Comparison of ENCODE assay signal across 28 cellular contexts in the genomic region with DNA sequence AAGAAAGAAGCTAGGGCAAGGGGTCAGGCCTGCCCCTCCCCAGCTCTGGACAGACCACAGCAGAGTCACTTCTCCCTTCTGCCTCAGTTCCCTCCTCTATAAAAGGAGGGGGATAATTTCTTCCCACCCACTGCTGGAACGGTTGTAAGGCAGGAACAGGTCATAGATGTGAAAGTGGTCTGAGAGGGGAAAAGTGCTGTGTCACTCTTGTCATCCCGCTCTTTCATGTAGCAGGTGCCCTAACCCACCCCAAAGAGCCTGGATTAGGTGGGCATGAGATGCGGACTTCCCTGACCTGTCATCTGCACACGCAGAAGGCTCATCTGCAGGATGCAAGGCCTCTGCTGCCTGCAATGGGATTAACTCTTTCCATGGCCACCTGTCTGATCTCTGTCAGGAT.
"Had no signal": no experiment of that assay in that cellular context is flagged by ENCODE, and none has a peak within 500 bp of the region (broad histone marks: within the 10 kb centered on the region; RNA-seq: fewer than 3 reads in every experiment).

No MANE protein-coding gene starts in this region.

- H3K4me1 Mint-ChIP-seq: activated naive CD4-positive, alpha-beta T cell treated with anti-CD3 and anti-CD28 coated beads, Interleukin-2, amount 50 U/mL, for 24 hours had no signal

- H3K27ac Mint-ChIP-seq: activated CD8-positive, alpha-beta T cell treated with anti-CD3 and anti-CD28 coated beads, Interleukin-2, amount 10 ng/mL, durations not matched to agents 7 days and 5 days; activated naive CD4-positive, alpha-beta T cell treated with anti-CD3 and anti-CD28 coated beads, Interleukin-2, amount 50 U/mL, for 24 hours; activated T-cell treated with anti-CD3 and anti-CD28 coated beads, Interleukin-2, amount 50 U/mL, for 24 hours; activated T-helper 1 cell treated with anti-CD3 and anti-CD28 coated beads, Interleukin-12 subunit alpha, Interleukin-12 subunit beta, Interleukin-2, Interleukin-4 antibody, amounts not matched to agents 30 ng/mL and 10 ng/mL and 1 ng/mL, durations not matched to agents 14 hours and 24 hours and 36 hours; T-cell had no signal

- H3K36me3 ChIP-seq: brain microvascular endothelial cell, cardiac muscle cell had no signal

- H3K4me3 ChIP-seq: cardiac muscle cell, SK-N-MC had no signal

- H3K36me3 Mint-ChIP-seq: activated naive CD4-positive, alpha-beta T cell treated with anti-CD3 and anti-CD28 coated beads, Interleukin-2, amount 50 U/mL, for 24 hours; T-cell had no signal

- DNase-seq: activated CD4-positive, alpha-beta T cell treated with anti-CD3 and anti-CD28 coated beads for 48 hours; activated CD4-positive, alpha-beta T cell treated with anti-CD3 and anti-CD28 coated beads, Interleukin-2, amount 50 U/mL, for 4 hours; activated CD8-positive, alpha-beta memory T cell treated with anti-CD3 and anti-CD28 coated beads, Interleukin-2, amount 50 U/mL, for 48 hours; activated CD8-positive, alpha-beta T cell treated with anti-CD3 and anti-CD28 coated beads, Interleukin-2, amount 10 ng/mL, durations not matched to agents 7 days and 5 days; activated effector memory CD4-positive, alpha-beta T cell treated with Interleukin-2 at 50 U/mL for 16 hours; activated naive CD4-positive, alpha-beta T cell; activated T-cell treated with anti-CD3 and anti-CD28 coated beads, Interleukin-2, amount 50 U/mL, for 24 hours; amygdala; brain microvascular endothelial cell; KG1; NCI-H1048; NCI-H1930; NCI-H2171; NCI-H2227 treated with DMSO at 0.1 percent for 48 hours; NCI-H446 treated with DMSO at 0.1 percent for 48 hours; NCI-H524 treated with DMSO at 0.1 percent for 48 hours; NCI-H748 treated with DMSO at 0.1 percent for 48 hours; OCI-M1; RPMI8226; T-cell; T-helper 2 cell; T1000 had no signal

- ATAC-seq: activated CD4-positive, CD25-positive, alpha-beta regulatory T cell treated with anti-CD3 and anti-CD28 coated beads, Interleukin-2, amount 50 U/mL, for 24 hours; activated CD8-positive, alpha-beta T cell treated with anti-CD3 and anti-CD28 coated beads, Interleukin-2, amount 10 ng/mL, durations not matched to agents 7 days and 5 days; Right ventricle myocardium inferior; T-cell had no signal

- H3K27ac ChIP-seq: brain microvascular endothelial cell, cardiac muscle cell, SK-N-MC had no signal

- H3K4me3 Mint-ChIP-seq: activated CD8-positive, alpha-beta T cell treated with anti-CD3 and anti-CD28 coated beads, Interleukin-2, amount 10 ng/mL, durations not matched to agents 7 days and 5 days; activated naive CD4-positive, alpha-beta T cell treated with anti-CD3 and anti-CD28 coated beads, Interleukin-2, amount 50 U/mL, for 24 hours; activated T-cell treated with anti-CD3 and anti-CD28 coated beads, Interleukin-2, amount 50 U/mL, for 24 hours; activated T-helper 1 cell treated with anti-CD3 and anti-CD28 coated beads, Interleukin-12 subunit alpha, Interleukin-12 subunit beta, Interleukin-2, Interleukin-4 antibody, amounts not matched to agents 30 ng/mL and 10 ng/mL and 1 ng/mL, durations not matched to agents 14 hours and 24 hours and 36 hours; T-cell had no signal

- H3K27me3 Mint-ChIP-seq: activated naive CD4-positive, alpha-beta T cell treated with anti-CD3 and anti-CD28 coated beads, Interleukin-2, amount 50 U/mL, for 24 hours; activated T-cell treated with anti-CD3 and anti-CD28 coated beads, Interleukin-2, amount 50 U/mL, for 24 hours; T-cell had no signal

- H3K27me3 ChIP-seq: brain microvascular endothelial cell, cardiac muscle cell had no signal

- H3K9me3 Mint-ChIP-seq: activated naive CD4-positive, alpha-beta T cell treated with anti-CD3 and anti-CD28 coated beads, Interleukin-2, amount 50 U/mL, for 24 hours; activated T-cell treated with anti-CD3 and anti-CD28 coated beads, Interleukin-2, amount 50 U/mL, for 24 hours; activated T-helper 1 cell treated with anti-CD3 and anti-CD28 coated beads, Interleukin-12 subunit alpha, Interleukin-12 subunit beta, Interleukin-2, Interleukin-4 antibody, amounts not matched to agents 30 ng/mL and 10 ng/mL and 1 ng/mL, durations not matched to agents 14 hours and 24 hours and 36 hours; T-cell had no signal
